Comparison of ENCODE assay signal across 9 cellular contexts in genomic region chr13:111215081-111216047, GRCh38.
DNase-seq lines count a peak whose midpoint lies in the region; ATAC-seq and TF ChIP-seq lines count a peak whose summit lies in the region.
"Had no signal": no experiment of that assay in that cellular context is flagged by ENCODE, and none has a peak within 500 bp of the region (broad histone marks: within the 10 kb centered on the region; RNA-seq: fewer than 3 reads in every experiment).

No MANE protein-coding gene starts in this region.

- H3K56ac ChIP-seq in H9 (ENCODE audit: insufficient read length, low read depth, low read length): no peak overlapping the region

- no peak overlapping the region for H4K8ac ChIP-seq in H9 (replicated peaks; ENCODE audit: insufficient read length, low read depth, low read length)

- H2AK5ac ChIP-seq in H9 (ENCODE audit: insufficient read length, low read length): no peak overlapping the region

- H3K23ac ChIP-seq in H9 (ENCODE audit: insufficient read length, low read depth, low read length): no peak overlapping the region

- peaks cover 14% of the 10 kb centered on the region for H3K79me1 ChIP-seq in H9 (ENCODE audit: insufficient read depth, low read depth, low read length, poor library complexity, severe bottlenecking)

- H3K79me2 ChIP-seq in H9 (ENCODE audit: insufficient read depth, low read length): peaks cover 10% of the 10 kb centered on the region; the same call in 1 of the 2 replicates
- peaks cover 98% of the 10 kb centered on the region for H3K79me2 ChIP-seq in hepatocyte

- no peak overlapping the region for H3K4me3 Mint-ChIP-seq in CD4-positive, CD25-positive, alpha-beta regulatory T cell
- peak overlapping the region; percentile 28 to 63 for H3K4me3 Mint-ChIP-seq in H9
- no peak overlapping the region for H3K4me3 Mint-ChIP-seq in mesothelial cell of epicardium

- H3K9ac ChIP-seq in H9 (ENCODE audit: extremely low read depth, insufficient read length, low read length): no peak overlapping the region

- H3T11ph ChIP-seq in H9 (ENCODE audit: low read length): no peak overlapping the region

- TF ChIP-seq CTCF in H9 (conservative IDR thresholded peaks at IDR 0.05): no peak
- TF ChIP-seq CTCF in mesothelial cell of epicardium (IDR thresholded peaks at IDR 0.05; ENCODE audit: unreplicated experiment): no peak
- no peak for TF ChIP-seq CTCF in hepatocyte (IDR thresholded peaks at IDR 0.05; ENCODE audit: poor library complexity)

- no peak overlapping the region for H3K4ac ChIP-seq in H9 (ENCODE audit: low read depth, low read length)

- no peak overlapping the region for H2BK20ac ChIP-seq in H9 (ENCODE audit: low read depth, low read length, poor library complexity, severe bottlenecking)

- peak overlapping the region; percentile 17 for H3K4me2 ChIP-seq in H9 (ENCODE audit: insufficient read depth, insufficient read length, low read length)
- no peak overlapping the region for H3K4me2 ChIP-seq in hepatocyte

- no peaks in the 10 kb centered on the region for H3K27me3 Mint-ChIP-seq in CD4-positive, CD25-positive, alpha-beta regulatory T cell
- H3K27me3 Mint-ChIP-seq in H9 (ENCODE audit: low read depth): no peaks in the 10 kb centered on the region
- no peaks in the 10 kb centered on the region for H3K27me3 Mint-ChIP-seq in mesothelial cell of epicardium (ENCODE audit: low read depth)

- no peak overlapping the region for H4K5ac ChIP-seq in H9 (ENCODE audit: insufficient read length, low read depth, low read length)

- H2BK15ac ChIP-seq in H9 (ENCODE audit: low read depth, low read length): no peak overlapping the region

- whole genome bisulfite sequencing in H9 (ENCODE audit: extremely low coverage, insufficient read length, low lambda C conversion rate): no CpG with 5 or more reads among the region's 19 CpGs
- 91% methylated on average over 19 of the region's 19 CpGs for WGBS in hepatocyte (ENCODE audit: low lambda C conversion rate, missing lambda C conversion rate)

- 0 out of 2 replicates have a peak overlapping the region, but pooled peaks have one; percentile 22 for H3K14ac ChIP-seq in H9 (ENCODE audit: insufficient read depth, low read length)

- no peak overlapping the region for H4K91ac ChIP-seq in H9 (ENCODE audit: insufficient read length, low read depth, low read length)

- H3K36me3 Mint-ChIP-seq in CD4-positive, CD25-positive, alpha-beta regulatory T cell: peaks cover 7% of the 10 kb centered on the region
- peaks cover 0 to 5% (median 0%) of the 10 kb centered on the region in 3 experiments; a peak in 1 of 7 replicates for H3K36me3 Mint-ChIP-seq in H9 (ENCODE audit: insufficient read depth in 1 of 3, low read depth in 3 of 3)
- H3K36me3 Mint-ChIP-seq in mesothelial cell of epicardium: peaks cover 9% of the 10 kb centered on the region

- H3K27me3 ChIP-seq in CD4-positive, CD25-positive, alpha-beta regulatory T cell (ENCODE audit: control insufficient read depth, insufficient read depth, low read length): no peaks in the 10 kb centered on the region
- H3K27me3 ChIP-seq in H9 (ENCODE audit: insufficient read depth, low read length): no peaks in the 10 kb centered on the region
- no peaks in the 10 kb centered on the region for H3K27me3 ChIP-seq in hepatocyte

- H3K4me1 ChIP-seq in CD4-positive, CD25-positive, alpha-beta regulatory T cell (ENCODE audit: control insufficient read depth, insufficient read depth, low read length, poor library complexity, severe bottlenecking): no peaks in the 10 kb centered on the region
- H3K4me1 ChIP-seq in H9 (ENCODE audit: insufficient read depth, low read length) (peaks cover 26% of the 10 kb centered on the region), hepatocyte (ENCODE audit: insufficient read depth) (peaks cover 21% of the 10 kb centered on the region)

- no peaks in the 10 kb centered on the region for H3K9me3 ChIP-seq in CD4-positive, CD25-positive, alpha-beta regulatory T cell (ENCODE audit: control insufficient read depth in 2 of 2, low read length in 2 of 2)
- H3K9me3 ChIP-seq in H9 (ENCODE audit: control insufficient read depth, low read depth, low read length) (no peaks in the 10 kb centered on the region), hepatocyte (ENCODE audit: low read depth) (no peaks in the 10 kb centered on the region)

- no peaks in the 10 kb centered on the region for H3K9me3 Mint-ChIP-seq in CD4-positive, CD25-positive, alpha-beta regulatory T cell
- H3K9me3 Mint-ChIP-seq in H9: no peaks in the 10 kb centered on the region
- H3K9me3 Mint-ChIP-seq in mesothelial cell of epicardium: no peaks in the 10 kb centered on the region

- H2AFZ ChIP-seq in H9 (ENCODE audit: low read length) (no peak overlapping the region), hepatocyte (no peak overlapping the region)

- no peak overlapping the region for H2BK5ac ChIP-seq in H9 (ENCODE audit: insufficient read length, low read length)

- H2BK12ac ChIP-seq in H9 (ENCODE audit: insufficient read length, low read depth, low read length): no peak overlapping the region

- H3K27ac ChIP-seq in CD4-positive, CD25-positive, alpha-beta regulatory T cell (ENCODE audit: insufficient read depth, low read length, poor library complexity, severe bottlenecking): no peak overlapping the region
- H3K27ac ChIP-seq in H9 (ENCODE audit: insufficient read length, low read depth, low read length) (no peak overlapping the region), hepatocyte (no peak overlapping the region)

- no peak overlapping the region for H3K4me3 ChIP-seq in CD4-positive, CD25-positive, alpha-beta regulatory T cell (ENCODE audit: low read depth, low read length)
- no peak overlapping the region for H3K4me3 ChIP-seq in hepatocyte

- peaks cover 2% of the 10 kb centered on the region for H3K23me2 ChIP-seq in H9 (ENCODE audit: insufficient read length, low read depth, low read length, poor library complexity, severe bottlenecking)

- peaks cover 7 to 58% (median 38%) of the 10 kb centered on the region in 4 donors for H3K4me1 Mint-ChIP-seq in CD4-positive, CD25-positive, alpha-beta regulatory T cell
- H3K4me1 Mint-ChIP-seq in H9 (peaks cover 93 to 95% of the 10 kb centered on the region in 2 experiments), mesothelial cell of epicardium (peaks cover 38% of the 10 kb centered on the region)

- H3K27ac Mint-ChIP-seq in CD4-positive, CD25-positive, alpha-beta regulatory T cell: peak overlapping the region in 2 of 3 donors; percentile 25 to 86
- H3K27ac Mint-ChIP-seq in H9 (peak overlapping the region; percentile 19 to 76 (median 68)), mesothelial cell of epicardium (peak overlapping the region; percentile 19)

- no peaks in the 10 kb centered on the region for H4K20me1 ChIP-seq in H9 (ENCODE audit: control insufficient read depth, insufficient read depth, insufficient read length)
- peaks cover 76% of the 10 kb centered on the region for H4K20me1 ChIP-seq in hepatocyte (ENCODE audit: insufficient read depth, poor library complexity, severe bottlenecking)

- no peaks in the 10 kb centered on the region for H3K9me2 ChIP-seq in hepatocyte (replicated peaks; ENCODE audit: insufficient read depth)

- H3K18ac ChIP-seq in H9 (ENCODE audit: insufficient read length, low read depth, low read length): no peak overlapping the region

- DNase-seq in CD4-positive, CD25-positive, alpha-beta regulatory T cell: no peak
- DNase-seq in H9: no peak
- DNase-seq in SHP77 treated with DMSO at 0.1 percent for 48 hours (lab: John Stamatoyannopoulos, UW): peak; percentile 85
- no peak for DNase-seq in mesothelial cell of epicardium (ENCODE audit: low spot score in 2 of 2, unreplicated experiment in 2 of 2)
- no peak for DNase-seq in hepatocyte (ENCODE audit: low spot score)
- no peak for DNase-seq in NCI-H2227 treated with DMSO at 0.1 percent for 48 hours (lab: John Stamatoyannopoulos, UW)
- DNase-seq: kidney had no signal

- no peak for ATAC-seq in CD4-positive, CD25-positive, alpha-beta regulatory T cell (ENCODE audit: low read depth in 2 of 2)
- ATAC-seq in GM19397 (IDR thresholded peaks at IDR 0.05; ENCODE audit: unreplicated experiment): no peak
- no peak for ATAC-seq in GM19467 (IDR thresholded peaks at IDR 0.05; ENCODE audit: unreplicated experiment)

- H3K36me3 ChIP-seq in CD4-positive, CD25-positive, alpha-beta regulatory T cell (ENCODE audit: control insufficient read depth, insufficient read depth, low read length): peaks cover 17% of the 10 kb centered on the region
- no peaks in the 10 kb centered on the region for H3K36me3 ChIP-seq in hepatocyte (replicated peaks; ENCODE audit: insufficient read depth, low read depth)

- H2BK120ac ChIP-seq in H9 (ENCODE audit: low read depth, low read length, poor library complexity, severe bottlenecking): no peak overlapping the region

Comparison
In these comparisons a context has a peak if more than half of its experiments do, and no peak if none do; other contexts are left out.
1. H3K4me3 Mint-ChIP-seq: peak in H9 (2 of 2); none in CD4-positive, CD25-positive, alpha-beta regulatory T cell (0 of 4) and mesothelial cell of epicardium (single experiment).
2. Peak in every context shown above with its lines, with median percentiles within 50 percentile points of each other: H3K27ac Mint-ChIP-seq.